ENCODE assay signal across 19 cellular contexts in genomic region chr16:2910441-2910840, GRCh38. TPM values are rescaled to one million over a fixed set of nuclear protein-coding genes. Genes with fewer than 3 reads are reported as not detected.
DNase-seq lines count a peak whose midpoint lies in the region; ATAC-seq, FAIRE-seq and TF ChIP-seq lines count a peak whose summit lies in the region.
"Had no signal": no experiment of that assay in that cellular context is flagged by ENCODE, and none has a peak within 500 bp of the region (broad histone marks: within the 10 kb centered on the region; RNA-seq: fewer than 3 reads in every experiment).

No MANE protein-coding gene starts in this region.

- H3K27me3 ChIP-seq in CD4-positive, alpha-beta memory T cell (ENCODE audit: insufficient read depth, low read length), result no peaks in the 10 kb centered on the region
- no peaks in the 10 kb centered on the region for H3K27me3 ChIP-seq in GM23248 (replicated peaks; ENCODE audit: insufficient read depth)
- H3K27me3 ChIP-seq: left lung had no signal

- peaks cover 9% of the 10 kb centered on the region for H3K36me3 ChIP-seq in CD4-positive, alpha-beta memory T cell (ENCODE audit: insufficient read depth, low read length)
- H3K36me3 ChIP-seq in GM23248 (ENCODE audit: low read depth), result peaks cover 5% of the 10 kb centered on the region; the same call in 1 of the 2 replicates

- H3K4me3 ChIP-seq in CD4-positive, alpha-beta memory T cell (ENCODE audit: low read length in 2 of 2), result no peak overlapping the region
- H3K4me3 ChIP-seq in GM23248, result no peak overlapping the region

- intact Hi-C loops in CD4-positive, alpha-beta memory T cell (cut with micrococcal nuclease), result no loop called here

- H2AFZ ChIP-seq in GM23248, result 0 out of 2 replicates have a peak overlapping the region, but pooled peaks have one; percentile 34

- no peak for DNase-seq in CD4-positive, alpha-beta memory T cell
- DNase-seq in GM23248, result peak; percentile 19
- peak in 1 of 10 donors; percentile 13 for DNase-seq in naive thymus-derived CD8-positive, alpha-beta T cell
- DNase-seq in Ammon's horn (ENCODE audit: low spot score), result no peak
- DNase-seq in NCI-H2227 (lab: John Stamatoyannopoulos, UW; ENCODE audit: unreplicated experiment), result no peak
- no peak for DNase-seq in GM12891 (ENCODE audit: insufficient read length, low spot score)
- DNase-seq: activated CD4-positive, alpha-beta T cell treated with anti-CD3 and anti-CD28 coated beads, Interleukin-2, amount 50 U/mL, for 4 hours; activated gamma-delta T cell treated with Interleukin-2 at 50 U/mL for 16 hours; central memory CD4-positive, alpha-beta T cell; hypothalamus; NCI-H2081 treated with DMSO at 0.1 percent for 48 hours; NCI-H774; stimulated activated CD4-positive, alpha-beta T cell treated with anti-CD3 and anti-CD28 coated beads, Interleukin-4, amount 100 ng/mL, for 1 hour had no signal

- in situ Hi-C loops in GM23248 (cut with MboI), result no loop called here

- H3K9me2 ChIP-seq in GM23248 (ENCODE audit: insufficient read depth), result no peaks in the 10 kb centered on the region

- no peaks in the 10 kb centered on the region for H3K9me3 Mint-ChIP-seq in CD4-positive, alpha-beta memory T cell
- peaks cover 0 to 5% (median 0%) of the 10 kb centered on the region in 5 experiments for H3K9me3 Mint-ChIP-seq in brain
- peaks cover 0 to 2% (median 0%) of the 10 kb centered on the region in 9 donors for H3K9me3 Mint-ChIP-seq in naive thymus-derived CD8-positive, alpha-beta T cell

- CTCF ChIA-PET in CD4-positive, alpha-beta memory T cell (lab: Charles Lee; ENCODE audit: partially characterized antibody), result interaction anchor here (1.5 to 4.3 kb wide), 3 partner anchors 13 to 28 kb away, joined by 5 to 29 read pairs (median 10); partner anchors contain the start of gene FLYWCH2

- H3K27ac ChIP-seq in CD4-positive, alpha-beta memory T cell (ENCODE audit: low read depth, low read length), result no peak overlapping the region
- H3K27ac ChIP-seq in GM23248, result no peak overlapping the region

- no peak for FAIRE-seq in GM12891 (lab: Jason Lieb, UNC)
- FAIRE-seq: GM19239 had no signal

- H3K4me3 Mint-ChIP-seq in CD4-positive, alpha-beta memory T cell, result peak overlapping the region in 7 of 8 donors; percentile 48 to 97 (median 86)
- H3K4me3 Mint-ChIP-seq in brain, result peak overlapping the region; percentile 83 to 95 (median 92)
- peak overlapping the region in 8 of 10 donors; percentile 26 to 91 (median 86) for H3K4me3 Mint-ChIP-seq in naive thymus-derived CD8-positive, alpha-beta T cell

- peaks cover 17% of the 10 kb centered on the region for H3F3A ChIP-seq in GM23248 (ENCODE audit: insufficient read depth)

- no peak for TF ChIP-seq CTCF in brain (conservative IDR thresholded peaks at IDR 0.05)

- H3K4me2 ChIP-seq in GM23248 (ENCODE audit: unreplicated experiment), result no peak overlapping the region

- H3K79me2 ChIP-seq in GM23248 (ENCODE audit: insufficient read depth), result peaks cover 20% of the 10 kb centered on the region

- 70 to 71% methylated on average over 4 of the region's 4 CpGs for WGBS in GM23248 (ENCODE audit: low coverage in 1 of 2, low lambda C conversion rate in 2 of 2, missing lambda C conversion rate in 2 of 2), 2 experiments

- ATAC-seq in naive thymus-derived CD8-positive, alpha-beta T cell, result no peak
- ATAC-seq in GM21367 (IDR thresholded peaks at IDR 0.05; ENCODE audit: unreplicated experiment), result no peak
- ATAC-seq: left lung, sciatic nerve had no signal

- no peaks in the 10 kb centered on the region for H4K20me1 ChIP-seq in GM23248 (ENCODE audit: insufficient read depth)

- TF ChIP-seq POLR2A in GM12891 (IDR thresholded peaks at IDR 0.05; ENCODE audit: low read depth, low read length), result no peak

- H3K4me1 ChIP-seq in CD4-positive, alpha-beta memory T cell (ENCODE audit: insufficient read depth, low read length), result peaks cover 27% of the 10 kb centered on the region
- peaks cover 15% of the 10 kb centered on the region for H3K4me1 ChIP-seq in GM23248 (ENCODE audit: insufficient read depth)

- POLR2A ChIA-PET in CD4-positive, alpha-beta memory T cell (lab: Charles Lee; ENCODE audit: partially characterized antibody), result interaction anchor here (1.4 to 3.7 kb wide), 4 partner anchors 17 to 131 kb away, joined by 3 to 54 read pairs (median 11); partner anchors contain the start of genes FLYWCH2 and PKMYT1
- POLR2A ChIA-PET in naive thymus-derived CD8-positive, alpha-beta T cell (lab: Charles Lee), result interaction anchor here (1.5 to 3.6 kb wide), 3 partner anchors 11 to 36 kb away, joined by 5 to 53 read pairs (median 7); partner anchors contain the start of gene FLYWCH2

- H3K36me3 Mint-ChIP-seq in CD4-positive, alpha-beta memory T cell, result peaks cover 3 to 16% of the 10 kb centered on the region in 2 donors
- H3K36me3 Mint-ChIP-seq in brain, result peaks cover 7% of the 10 kb centered on the region
- peaks cover 0 to 13% (median 0%) of the 10 kb centered on the region in 3 donors for H3K36me3 Mint-ChIP-seq in naive thymus-derived CD8-positive, alpha-beta T cell

- no peak overlapping the region for H3K9ac ChIP-seq in GM23248

- peaks cover 21 to 45% (median 33%) of the 10 kb centered on the region in 4 donors for H3K4me1 Mint-ChIP-seq in CD4-positive, alpha-beta memory T cell
- H3K4me1 Mint-ChIP-seq in brain, result peaks cover 46% of the 10 kb centered on the region
- peaks cover 23 to 50% (median 45%) of the 10 kb centered on the region in 4 donors for H3K4me1 Mint-ChIP-seq in naive thymus-derived CD8-positive, alpha-beta T cell

- no peaks in the 10 kb centered on the region for H3K9me3 ChIP-seq in CD4-positive, alpha-beta memory T cell (ENCODE audit: control insufficient read depth in 1 of 2, low read length in 2 of 2)
- H3K9me3 ChIP-seq in GM23248 (ENCODE audit: low read depth), result no peaks in the 10 kb centered on the region
- H3K9me3 ChIP-seq: left lung had no signal

- no peaks in the 10 kb centered on the region for H3K27me3 Mint-ChIP-seq in CD4-positive, alpha-beta memory T cell
- H3K27me3 Mint-ChIP-seq in brain, result peaks cover 4% of the 10 kb centered on the region
- no peaks in the 10 kb centered on the region for H3K27me3 Mint-ChIP-seq in naive thymus-derived CD8-positive, alpha-beta T cell

- peak overlapping the region in 4 of 7 donors; percentile 19 to 87 (median 60) for H3K27ac Mint-ChIP-seq in CD4-positive, alpha-beta memory T cell
- H3K27ac Mint-ChIP-seq in brain, result peak overlapping the region in 2 of 5 experiments; percentile 0 to 11
- peak overlapping the region in 5 of 10 donors; percentile 31 to 73 (median 46) for H3K27ac Mint-ChIP-seq in naive thymus-derived CD8-positive, alpha-beta T cell

TF ChIP-seq in GM12891, 5 proteins besides CTCF, POLR2A, EP300 and RAD21:
- TF ChIP-seq POU2F2 (IDR thresholded peaks at IDR 0.05; ENCODE audit: low read depth, low read length), result no peak
- TF ChIP-seq POLR2AphosphoS5 (IDR thresholded peaks at IDR 0.05; ENCODE audit: low read depth, low read length), result no peak
- TF ChIP-seq PAX5 (IDR thresholded peaks at IDR 0.05; ENCODE audit: insufficient read depth, low read length, severe bottlenecking), result no peak
- TF ChIP-seq SPI1 (IDR thresholded peaks at IDR 0.05; ENCODE audit: low read depth, low read length), result no peak
- no peak for TF ChIP-seq TAF1 (IDR thresholded peaks at IDR 0.05; ENCODE audit: low read depth, low read length)
TF ChIP-seq in GM12891: peak in this region for 0.

RNA-seq across cellular contexts. Expression of gene FLYWCH1, which starts 1.3 kb away (rescaled TPM):
- total RNA-seq in CD4-positive, alpha-beta memory T cell, result 100 to 1,000 TPM; 121 to 123 TPM
- polyA plus RNA-seq in CD4-positive, alpha-beta memory T cell, result 10 to 100 TPM in 1 of 2 donors, 1 to 10 TPM in 1; 7.1 to 21.2 TPM
- 43.3 and 44.7 TPM in 2 replicates for total RNA-seq in GM23248 (2014; rRNA removed; shearing (Covaris generic))
- polyA plus RNA-seq in GM23248 (2016; fragmentation: Nextera tagmentation; extraction: Ambion mirVana), result 16.0 and 18.7 TPM in 2 replicates
- polyA plus RNA-seq in brain (ENCODE audit: insufficient read depth, low read depth, low replicate concordance), result 44.2 TPM
- 100 to 1,000 TPM; 109 to 113 TPM for total RNA-seq in naive thymus-derived CD8-positive, alpha-beta T cell
- 10 to 100 TPM in 2 of 3 donors, 1 to 10 TPM in 1; 5.9 to 18.4 (median 13.5) TPM for polyA plus RNA-seq in naive thymus-derived CD8-positive, alpha-beta T cell
- 16.5 TPM for polyA plus RNA-seq in GM12891 (2012; ENCODE audit: low read depth, missing spikeins)

RNA-seq across cellular contexts. Expression of gene FLYWCH2, which starts 27.4 kb away (rescaled TPM):
- total RNA-seq in CD4-positive, alpha-beta memory T cell, result 10 to 100 TPM; 24.1 to 27.1 TPM
- 10 to 100 TPM; 21.1 to 23.3 TPM for polyA plus RNA-seq in CD4-positive, alpha-beta memory T cell
- 60.3 and 112 TPM in 2 replicates for total RNA-seq in GM23248 (2014; rRNA removed; shearing (Covaris generic))
- 48.6 and 53.6 TPM in 2 replicates for polyA plus RNA-seq in GM23248 (2016; fragmentation: Nextera tagmentation; extraction: Ambion mirVana)
- polyA plus RNA-seq in brain (ENCODE audit: insufficient read depth, low read depth, low replicate concordance), result 65.5 TPM
- 10 to 100 TPM; 22.2 to 26.0 TPM for total RNA-seq in naive thymus-derived CD8-positive, alpha-beta T cell
- polyA plus RNA-seq in naive thymus-derived CD8-positive, alpha-beta T cell, result 10 to 100 TPM; 18.0 to 28.8 (median 26.5) TPM
- polyA plus RNA-seq in GM12891 (2012; ENCODE audit: low read depth, missing spikeins), result 15.3 TPM

RNA-seq across cellular contexts. Expression of gene PRSS22, which starts 52.5 kb away (rescaled TPM):
- under 1 TPM in 1 of 2 experiments, not detected in 1; 0.39 TPM for total RNA-seq in CD4-positive, alpha-beta memory T cell
- under 1 TPM in 1 of 2 donors, not detected in 1; 0.42 TPM for polyA plus RNA-seq in CD4-positive, alpha-beta memory T cell
- not detected in 2 replicates for total RNA-seq in GM23248 (2014; rRNA removed; shearing (Covaris generic))
- not detected in 2 replicates for polyA plus RNA-seq in GM23248 (2016; fragmentation: Nextera tagmentation; extraction: Ambion mirVana)
- polyA plus RNA-seq in brain (ENCODE audit: insufficient read depth, low read depth, low replicate concordance), result not detected
- total RNA-seq in naive thymus-derived CD8-positive, alpha-beta T cell, result not detected
- not detected for polyA plus RNA-seq in naive thymus-derived CD8-positive, alpha-beta T cell
- polyA plus RNA-seq in GM12891 (2012; ENCODE audit: low read depth, missing spikeins), result not detected

RNA-seq across cellular contexts. Expression of gene KREMEN2, which starts 53.6 kb away (rescaled TPM):
- total RNA-seq in CD4-positive, alpha-beta memory T cell, result not detected
- polyA plus RNA-seq in CD4-positive, alpha-beta memory T cell, result not detected
- total RNA-seq in GM23248 (2014; rRNA removed; shearing (Covaris generic)), result not detected in 2 replicates
- polyA plus RNA-seq in GM23248 (2016; fragmentation: Nextera tagmentation; extraction: Ambion mirVana), result not detected in 2 replicates
- 1.1 TPM for polyA plus RNA-seq in brain (ENCODE audit: insufficient read depth, low read depth, low replicate concordance)
- total RNA-seq in naive thymus-derived CD8-positive, alpha-beta T cell, result not detected
- polyA plus RNA-seq in naive thymus-derived CD8-positive, alpha-beta T cell, result not detected
- 0.44 TPM for polyA plus RNA-seq in GM12891 (2012; ENCODE audit: low read depth, missing spikeins)
- total RNA-seq: left lung, sciatic nerve had no signal
- polyA plus RNA-seq: urinary bladder had no signal

RNA-seq across cellular contexts. Expression of gene PAQR4, which starts 58.7 kb away (rescaled TPM):
- 1 to 10 TPM; 1.5 to 1.7 TPM for total RNA-seq in CD4-positive, alpha-beta memory T cell
- under 1 TPM; 0.77 to 0.81 TPM for polyA plus RNA-seq in CD4-positive, alpha-beta memory T cell
- total RNA-seq in GM23248 (2014; rRNA removed; shearing (Covaris generic)), result 7.7 and 11.3 TPM in 2 replicates
- polyA plus RNA-seq in GM23248 (2016; fragmentation: Nextera tagmentation; extraction: Ambion mirVana) (5.1 and 5.6 TPM in 2 replicates), brain (ENCODE audit: insufficient read depth, low read depth, low replicate concordance) (121 TPM)
- total RNA-seq in naive thymus-derived CD8-positive, alpha-beta T cell, result under 1 TPM; 0.27 to 0.60 TPM
- polyA plus RNA-seq in naive thymus-derived CD8-positive, alpha-beta T cell, result under 1 TPM in 2 of 3 donors, not detected in 1; 0.28 to 0.79 TPM
- 8.9 TPM for polyA plus RNA-seq in GM12891 (2012; ENCODE audit: low read depth, missing spikeins)
